Comparison of ENCODE assay signal across 8 cellular contexts in the genomic region with DNA sequence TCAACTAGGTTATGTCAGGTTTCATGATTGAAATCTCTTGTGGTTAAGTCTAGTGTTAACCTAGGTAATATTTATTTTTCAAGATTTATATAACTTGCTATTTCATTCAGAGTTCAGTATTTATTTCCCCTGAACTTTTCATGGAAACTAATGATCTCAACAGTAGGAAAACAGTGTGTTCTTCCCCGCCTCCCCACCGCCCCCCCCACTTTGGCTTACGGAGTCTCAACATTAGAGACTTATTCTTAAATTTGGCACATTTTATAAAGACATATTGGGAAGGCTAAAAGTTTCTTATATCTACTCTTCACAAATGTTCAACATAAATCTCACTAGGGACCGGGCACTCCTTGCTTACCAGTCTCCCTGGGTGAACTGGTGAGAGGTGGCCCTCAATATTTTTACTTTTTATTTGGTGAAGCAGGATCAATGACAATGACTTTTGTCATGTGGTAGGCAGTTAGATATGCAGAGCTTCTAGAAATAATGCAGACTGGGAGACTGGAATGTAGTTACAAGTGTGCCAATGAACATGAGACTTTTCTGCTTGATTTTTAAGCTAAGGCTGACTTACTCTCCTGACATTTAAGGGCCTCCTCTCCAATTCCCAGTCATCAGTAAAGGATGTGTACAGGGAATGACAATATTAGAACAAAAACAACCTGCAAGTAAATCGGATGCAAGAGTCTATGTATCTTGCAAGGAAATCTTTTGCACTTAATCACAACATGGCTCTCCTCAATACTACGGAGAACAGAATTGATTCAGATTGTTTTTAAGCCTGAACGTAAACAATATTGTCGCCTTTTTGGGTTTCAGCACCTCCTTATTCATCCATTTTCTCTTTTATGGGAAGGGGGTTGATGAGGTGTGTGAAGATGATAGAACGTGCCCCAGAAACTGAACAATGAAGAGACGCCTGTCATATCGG. TPM values are rescaled to one million over a fixed set of nuclear protein-coding genes. Genes with fewer than 3 reads are reported as not detected.
DNase-seq lines count a peak whose midpoint lies in the region; ATAC-seq and TF ChIP-seq lines count a peak whose summit lies in the region.

No MANE protein-coding gene starts in this region.

- TF ChIP-seq CTCF in HFFc6 (IDR thresholded peaks at IDR 0.05) (no peak), body of pancreas (IDR thresholded peaks at IDR 0.05) (no peak), lower leg skin (IDR thresholded peaks at IDR 0.05) (no peak), upper lobe of left lung (IDR thresholded peaks at IDR 0.05) (no peak)

- H3K27me3 Mint-ChIP-seq in HFFc6 (ENCODE audit: insufficient read depth), result peaks cover 2% of the 10 kb centered on the region; the same call in 1 of the 2 replicates

- H3K9me3 ChIP-seq in body of pancreas (no peaks in the 10 kb centered on the region), upper lobe of left lung (no peaks in the 10 kb centered on the region)

- H3K9me3 Mint-ChIP-seq in HFFc6, result no peaks in the 10 kb centered on the region

- H3K36me3 ChIP-seq in body of pancreas (replicated peaks in 1 of 2; ENCODE audit: insufficient read depth in 1 of 2, low read depth in 2 of 2), result no peaks in the 10 kb centered on the region
- H3K36me3 ChIP-seq in upper lobe of left lung, result no peaks in the 10 kb centered on the region

- peak overlapping the region; percentile 94 for H3K27ac Mint-ChIP-seq in HFFc6

- H3K4me1 Mint-ChIP-seq in HFFc6 (ENCODE audit: low read depth), result peaks cover 28% of the 10 kb centered on the region

- DNase-seq in AG08395 (ENCODE audit: low spot score) (peak; percentile 26), HFFc6 (peak; percentile 47), body of pancreas (peak in 2 of 4 donors; percentile 32 to 41), lower leg skin (ENCODE audit: low spot score in 2 of 2) (no peak), upper lobe of left lung (no peak), GM19240 (ENCODE audit: insufficient read length, low spot score) (no peak), epidermal melanocyte (ENCODE audit: insufficient read length, low spot score) (no peak)

- peak overlapping the region; percentile 99 for H3K27ac ChIP-seq in body of pancreas
- peak overlapping the region; percentile 95 to 100 (median 98) for H3K27ac ChIP-seq in upper lobe of left lung

- no peaks in the 10 kb centered on the region for H3K36me3 Mint-ChIP-seq in HFFc6 (ENCODE audit: low read depth)

- peak overlapping the region; percentile 95 for H3K4me3 Mint-ChIP-seq in HFFc6

- ATAC-seq in body of pancreas (no peak), upper lobe of left lung (ENCODE audit: low FRiP score in 2 of 2) (no peak), GM21515 (IDR thresholded peaks at IDR 0.05; ENCODE audit: unreplicated experiment) (no peak)

- intact Hi-C loops in body of pancreas (cut with DNase I) (no loop called here), lower leg skin (cut with DNase I; ENCODE audit: low total_unique reads) (no loop called here)

- WGBS in body of pancreas, 2 donors, result 18 to 22% methylated on average over 11 of the region's 11 CpGs
- WGBS in lower leg skin, 2 donors, result 30 to 35% methylated on average over 11 of the region's 11 CpGs
- WGBS in upper lobe of left lung, 2 donors, result 32 to 38% methylated on average over 11 of the region's 11 CpGs

- H3K27me3 ChIP-seq in body of pancreas (no peaks in the 10 kb centered on the region), upper lobe of left lung (no peaks in the 10 kb centered on the region)

- TF ChIP-seq POLR2A in body of pancreas (IDR thresholded peaks at IDR 0.05) (no peak), lower leg skin (IDR thresholded peaks at IDR 0.05) (no peak), upper lobe of left lung (IDR thresholded peaks at IDR 0.05) (no peak)

- no peak for TF ChIP-seq EP300 in upper lobe of left lung (IDR thresholded peaks at IDR 0.05)

- H3K4me3 ChIP-seq in body of pancreas (peak overlapping the region; percentile 14 to 57), lower leg skin (ENCODE audit: low read depth, poor library complexity, severe bottlenecking) (peak overlapping the region; percentile 78), upper lobe of left lung (peak overlapping the region; percentile 63 to 89 (median 88))

- H3K4me1 ChIP-seq in body of pancreas (peaks cover 12% of the 10 kb centered on the region), upper lobe of left lung (peaks cover 25 to 38% (median 26%) of the 10 kb centered on the region in 4 donors)

RNA-seq across cellular contexts. Expression of a gene that starts 1.6 kb away (rescaled TPM):
- total RNA-seq in HFFc6 (2021; fragmentation: NEBNext Ultra II Directional; extraction: Animal tissue kit (Norgen Biotek cat#: 25700)), result 10 to 100 TPM; 38.0 to 45.1 (median 40.7) TPM
- total RNA-seq in body of pancreas (10 to 100 TPM; 37.9 to 54.4 TPM), lower leg skin (10 to 100 TPM; 19.9 to 34.5 (median 25.7) TPM), upper lobe of left lung (10 to 100 TPM; 25.5 to 45.2 (median 33.3) TPM)

Comparison
In these comparisons a context has a peak if more than half of its experiments do, and no peak if none do; other contexts are left out.
1. DNase-seq: peak in AG08395 (single experiment) and HFFc6 (single experiment); none in lower leg skin (0 of 2), upper lobe of left lung (0 of 2), GM19240 (single experiment) and epidermal melanocyte (single experiment).
2. H3K4me3 ChIP-seq: peak in every context shown above with its lines; median percentile 88 in upper lobe of left lung; 78 in lower leg skin; 36 in body of pancreas.